ENCODE assay signal across 25 cellular contexts in the genomic region with DNA sequence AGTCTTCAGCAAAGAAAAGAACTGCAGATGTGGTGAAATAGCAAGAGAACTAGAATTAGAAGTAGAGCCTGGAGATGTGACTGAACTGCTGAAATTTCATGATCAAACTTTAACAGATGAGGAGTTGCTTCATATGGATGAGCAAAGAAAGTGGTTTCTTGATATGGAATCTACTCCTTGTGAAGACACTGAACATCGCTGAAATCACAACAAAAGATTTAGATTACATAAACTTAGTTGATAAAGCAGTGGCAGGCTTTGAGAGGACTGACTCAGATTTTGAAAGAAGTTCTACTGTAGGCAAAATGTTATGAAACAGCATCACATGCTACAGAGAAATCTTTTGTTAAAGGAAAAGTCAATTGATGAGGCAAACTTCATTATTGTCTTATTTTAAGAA.
"Had no signal": no experiment of that assay in that cellular context is flagged by ENCODE, and none has a peak within 500 bp of the region (broad histone marks: within the 10 kb centered on the region; RNA-seq: fewer than 3 reads in every experiment).

No MANE protein-coding gene starts in this region.

- DNase-seq: occipital lobe; ovary; posterior cingulate gyrus; psoas muscle; right cardiac atrium; right lobe of liver; sigmoid colon; small intestine; stimulated activated CD4-positive, alpha-beta T cell treated with anti-CD3 and anti-CD28 coated beads, Interleukin-15, amount 100 ng/mL, for 24 hours; stimulated activated CD4-positive, alpha-beta T cell treated with anti-CD3 and anti-CD28 coated beads, Interleukin-2, amount 100 ng/mL, for 24 hours; stimulated activated CD4-positive, alpha-beta T cell treated with anti-CD3 and anti-CD28 coated beads, Interleukin-2, amount 100 ng/mL, for 48 hours; stimulated activated CD4-positive, alpha-beta T cell treated with anti-CD3 and anti-CD28 coated beads, Interleukin-4, amount 100 ng/mL, for 24 hours; stimulated activated naive B cell treated with anti-CD40 and anti-IgM and Interleukin-4, amounts not matched to agents 10 μg/mL and 1 μg/mL and 100 μg/mL, for 72 hours; stimulated activated naive CD4-positive, alpha-beta T cell treated with Interleukin-2 at 50 U/mL for 16 hours; stomach; thyroid gland; trophoblast cell; upper lobe of left lung had no signal

- H3K27ac ChIP-seq: neural progenitor cell, ovary, parathyroid adenoma, psoas muscle, right lobe of liver, sigmoid colon, stomach, thoracic aorta, thyroid gland, tibial nerve, upper lobe of left lung, vagina had no signal

- H3K4me2 ChIP-seq: neural progenitor cell had no signal

- ATAC-seq: psoas muscle; right cardiac atrium; right lobe of liver; stimulated activated effector memory CD8-positive, alpha-beta T cell treated with anti-CD3 and anti-CD28 coated beads, Interleukin-12 subunit alpha, Interleukin-12 subunit beta, amount 100 ng/mL, for 72 hours; stimulated activated naive B cell treated with anti-CD40 and anti-IgM and Interleukin-4, amounts not matched to agents 10 μg/mL and 1 μg/mL and 100 μg/mL, for 72 hours had no signal

- H3K9me3 ChIP-seq: ovary, psoas muscle, right lobe of liver, sigmoid colon, stomach, thoracic aorta, thyroid gland, tibial nerve, upper lobe of left lung, vagina had no signal

- FAIRE-seq: small intestine, urothelium cell line had no signal

- H3K4me3 ChIP-seq: neural progenitor cell, ovary, psoas muscle, right lobe of liver, sigmoid colon, stomach, thoracic aorta, thyroid gland, tibial nerve, upper lobe of left lung, vagina had no signal

- H3K4me1 ChIP-seq: neural progenitor cell, parathyroid adenoma, psoas muscle, right lobe of liver, sigmoid colon, stomach, tibial nerve, upper lobe of left lung, vagina had no signal
